ENCODE assay signal across 10 cellular contexts in genomic region chr6:21665101-21665435, GRCh38.
A peak's percentile ranks its signal among the peaks of the same experiment; 100 is the strongest.
DNase-seq lines count a peak whose midpoint lies in the region; ATAC-seq and TF ChIP-seq lines count a peak whose summit lies in the region.
"Had no signal": no experiment of that assay in that cellular context is flagged by ENCODE, and none has a peak within 500 bp of the region (broad histone marks: within the 10 kb centered on the region; RNA-seq: fewer than 3 reads in every experiment).

No MANE protein-coding gene starts in this region.

- ATAC-seq in thoracic aorta (ENCODE audit: insufficient number of reproducible peaks, low FRiP score, low read depth) (no peak), HG02678 (IDR thresholded peaks at IDR 0.05; ENCODE audit: unreplicated experiment) (no peak)

- H3K27me3 ChIP-seq in colonic mucosa: peaks cover 46% of the 10 kb centered on the region
- no peaks in the 10 kb centered on the region for H3K27me3 ChIP-seq in thoracic aorta (replicated peaks; ENCODE audit: insufficient read depth)

- H3K9me3 ChIP-seq in colonic mucosa (no peaks in the 10 kb centered on the region), thoracic aorta (no peaks in the 10 kb centered on the region)
- H3K9me3 ChIP-seq: mucosa of descending colon had no signal

- TF ChIP-seq CTCF in colonic mucosa (IDR thresholded peaks at IDR 0.05): no peak
- TF ChIP-seq CTCF in lower leg skin (IDR thresholded peaks at IDR 0.05): no peak
- no peak for TF ChIP-seq CTCF in thoracic aorta (IDR thresholded peaks at IDR 0.05)

- H3K36me3 ChIP-seq in colonic mucosa: no peaks in the 10 kb centered on the region
- no peaks in the 10 kb centered on the region for H3K36me3 ChIP-seq in thoracic aorta

- no peak for TF ChIP-seq POLR2A in lower leg skin (IDR thresholded peaks at IDR 0.05)

- H3K4me3 ChIP-seq in colonic mucosa: peak overlapping the region; percentile 37
- peak overlapping the region; percentile 11 for H3K4me3 ChIP-seq in lower leg skin (ENCODE audit: low read depth, poor library complexity, severe bottlenecking)
- peak overlapping the region; percentile 87 for H3K4me3 ChIP-seq in thoracic aorta
- H3K4me3 ChIP-seq: mucosa of descending colon had no signal

- intact Hi-C loops in colonic mucosa (cut with DNase I) (no loop called here), lower leg skin (cut with DNase I; ENCODE audit: low total_unique reads) (no loop called here)

- no peak overlapping the region for H3K9ac ChIP-seq in colonic mucosa (ENCODE audit: low read depth in 2 of 2, low read length in 2 of 2)

- 2 to 4% methylated on average over 11 of the region's 11 CpGs for WGBS in lower leg skin, 2 donors

- DNase-seq in DMS79 treated with DMSO at 0.1 percent for 48 hours (lab: John Stamatoyannopoulos, UW): peak; percentile 73
- DNase-seq in DMS79 (lab: John Stamatoyannopoulos, UW): no peak
- no peak for DNase-seq in colonic mucosa
- DNase-seq in lower leg skin (ENCODE audit: low spot score in 2 of 2): no peak
- DNase-seq in thoracic aorta (ENCODE audit: low spot score): no peak
- DNase-seq in NCI-H1694 treated with DMSO at 0.1 percent for 48 hours (lab: John Stamatoyannopoulos, UW): no peak
- DNase-seq in stimulated activated CD4-positive, alpha-beta T cell treated with anti-CD3 and anti-CD28 coated beads, Interleukin-15, amount 100 ng/mL, for 24 hours: no peak

- H3K27ac ChIP-seq in colonic mucosa (no peak overlapping the region), thoracic aorta (peak overlapping the region in 1 of 2 donors; percentile 80)
- H3K27ac ChIP-seq: 22Rv1 had no signal

- no peaks in the 10 kb centered on the region for H3K4me1 ChIP-seq in colonic mucosa
- peaks cover 4 to 15% of the 10 kb centered on the region in 2 donors for H3K4me1 ChIP-seq in thoracic aorta (ENCODE audit: control insufficient read depth in 1 of 2, low read depth in 2 of 2)

Comparison
In these comparisons a context has a peak if more than half of its experiments do, and no peak if none do; other contexts are left out.
1. H3K4me3 ChIP-seq: peak in every context shown above with its lines; median percentile 87 in thoracic aorta; 37 in colonic mucosa; 11 in lower leg skin.